Comparison of ENCODE assay signal across 8 cellular contexts in the genomic region with DNA sequence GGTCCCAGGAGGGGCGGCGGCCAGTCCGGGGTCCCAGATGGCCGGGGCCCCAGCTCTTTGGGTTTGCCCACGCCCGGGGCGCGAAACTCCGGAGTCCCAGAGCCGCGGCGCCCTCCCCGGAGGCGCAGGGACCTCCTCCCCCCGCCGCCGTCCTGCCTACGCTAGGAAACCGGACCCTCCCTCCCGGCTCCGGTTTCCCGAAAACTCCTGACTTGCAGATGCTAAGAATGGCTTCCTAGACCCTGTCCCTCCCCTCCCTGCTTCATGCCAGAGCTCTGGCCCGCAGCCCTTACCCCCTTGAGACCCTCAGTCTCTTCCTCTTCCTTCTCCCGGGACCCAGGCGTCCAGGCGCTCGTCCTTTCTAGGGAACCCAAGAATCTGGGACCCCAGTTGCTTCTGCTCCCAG. TPM values are rescaled to one million over a fixed set of nuclear protein-coding genes. Genes with fewer than 3 reads are reported as not detected.
A peak's percentile ranks its signal among the peaks of the same experiment; 100 is the strongest.
DNase-seq lines count a peak whose midpoint lies in the region; ATAC-seq, FAIRE-seq and TF ChIP-seq lines count a peak whose summit lies in the region.

No MANE protein-coding gene starts in this region.

- FAIRE-seq in D721Med (lab: Jason Lieb, UNC), result no peak

- no peaks in the 10 kb centered on the region for H3K9me3 ChIP-seq in CD8-positive, alpha-beta memory T cell (ENCODE audit: low read length)

- H3K4me1 ChIP-seq in CD8-positive, alpha-beta memory T cell (ENCODE audit: insufficient read depth, low read length), result peaks cover 9% of the 10 kb centered on the region

- TF ChIP-seq CTCF in brain (conservative IDR thresholded peaks at IDR 0.05) (no peak), mesothelial cell of epicardium (IDR thresholded peaks at IDR 0.05; ENCODE audit: unreplicated experiment) (no peak), D721Med (IDR thresholded peaks at IDR 0.05; ENCODE audit: insufficient read depth, missing control alignments) (no peak)

- peaks cover 11 to 15% (median 12%) of the 10 kb centered on the region in 3 donors for H3K4me1 Mint-ChIP-seq in CD8-positive, alpha-beta memory T cell
- peaks cover 33% of the 10 kb centered on the region for H3K4me1 Mint-ChIP-seq in brain
- H3K4me1 Mint-ChIP-seq in mesothelial cell of epicardium, result peaks cover 20% of the 10 kb centered on the region

- CTCF ChIA-PET in CD8-positive, alpha-beta memory T cell (lab: Charles Lee), result no interaction called here

- H3K36me3 Mint-ChIP-seq in CD8-positive, alpha-beta memory T cell, result peaks cover 0 to 4% (median 0%) of the 10 kb centered on the region in 3 donors
- H3K36me3 Mint-ChIP-seq in brain (no peaks in the 10 kb centered on the region), mesothelial cell of epicardium (no peaks in the 10 kb centered on the region)

- no peak overlapping the region for H3K4me3 ChIP-seq in CD8-positive, alpha-beta memory T cell (ENCODE audit: low read length)

- no peak for DNase-seq in CD8-positive, alpha-beta memory T cell
- DNase-seq in mesothelial cell of epicardium (ENCODE audit: low spot score in 2 of 2, unreplicated experiment in 2 of 2) (peak in 1 of 2 experiments; percentile 56), D721Med (ENCODE audit: insufficient read length, low spot score) (no peak), medulla oblongata (ENCODE audit: extremely low spot score) (no peak)

- peaks cover 4% of the 10 kb centered on the region for H3K27me3 ChIP-seq in CD8-positive, alpha-beta memory T cell (ENCODE audit: insufficient read depth, low read length, poor library complexity, severe bottlenecking)

- H3K4me3 Mint-ChIP-seq in CD8-positive, alpha-beta memory T cell, result peak overlapping the region in 6 of 7 donors; percentile 60 to 71 (median 68)
- peak overlapping the region; percentile 77 to 86 (median 78) for H3K4me3 Mint-ChIP-seq in brain
- H3K4me3 Mint-ChIP-seq in mesothelial cell of epicardium, result peak overlapping the region; percentile 71

- H3K9me3 Mint-ChIP-seq in CD8-positive, alpha-beta memory T cell, result peaks cover 0 to 3% (median 0%) of the 10 kb centered on the region in 5 donors
- H3K9me3 Mint-ChIP-seq in brain (peaks cover 0 to 2% (median 0%) of the 10 kb centered on the region in 5 experiments), mesothelial cell of epicardium (no peaks in the 10 kb centered on the region)

- ATAC-seq in HG03135 (IDR thresholded peaks at IDR 0.05; ENCODE audit: unreplicated experiment) (peak; percentile 7), HG03045 (IDR thresholded peaks at IDR 0.05; ENCODE audit: unreplicated experiment) (no peak), GM19023 (IDR thresholded peaks at IDR 0.05; ENCODE audit: unreplicated experiment) (no peak)

- no peaks in the 10 kb centered on the region for H3K36me3 ChIP-seq in CD8-positive, alpha-beta memory T cell (ENCODE audit: insufficient read depth, low read length)

- H3K27me3 Mint-ChIP-seq in CD8-positive, alpha-beta memory T cell, result peaks cover 20 to 43% of the 10 kb centered on the region in 2 donors
- H3K27me3 Mint-ChIP-seq in brain, result peaks cover 26% of the 10 kb centered on the region
- peaks cover 54% of the 10 kb centered on the region for H3K27me3 Mint-ChIP-seq in mesothelial cell of epicardium (ENCODE audit: low read depth)

- peak overlapping the region in 2 of 8 donors; percentile 47 to 60 for H3K27ac Mint-ChIP-seq in CD8-positive, alpha-beta memory T cell
- H3K27ac Mint-ChIP-seq in brain (peak overlapping the region in 3 of 5 experiments; percentile 19 to 84 (median 77)), mesothelial cell of epicardium (peak overlapping the region; percentile 53)

- POLR2A ChIA-PET in CD8-positive, alpha-beta memory T cell (lab: Charles Lee), result no interaction called here

- no peak overlapping the region for H3K27ac ChIP-seq in CD8-positive, alpha-beta memory T cell (ENCODE audit: low read depth, low read length)

RNA-seq across cellular contexts. Expression of gene MYBPC2, which starts 0.5 kb away (rescaled TPM):
- under 1 TPM; 0.07 to 0.24 TPM for total RNA-seq in CD8-positive, alpha-beta memory T cell
- polyA plus RNA-seq in CD8-positive, alpha-beta memory T cell, result not detected
- not detected for polyA plus RNA-seq in brain (ENCODE audit: insufficient read depth, low read depth, low replicate concordance)
- 0.89 to 1.9 TPM (median 1.2 TPM) in 3 replicates for total RNA-seq in mesothelial cell of epicardium

RNA-seq across cellular contexts. Expression of gene SPIB, which starts 13.5 kb away (rescaled TPM):
- total RNA-seq in CD8-positive, alpha-beta memory T cell, result 1 to 10 TPM in 1 of 2 experiments, under 1 TPM in 1; 1.00 to 2.2 TPM
- 0.52 TPM for polyA plus RNA-seq in CD8-positive, alpha-beta memory T cell
- not detected for polyA plus RNA-seq in brain (ENCODE audit: insufficient read depth, low read depth, low replicate concordance)
- total RNA-seq in mesothelial cell of epicardium, result 0.11 TPM in 1 of 3 replicates, not detected in the others

RNA-seq across cellular contexts. Expression of gene EMC10, which starts 44.1 kb away (rescaled TPM):
- total RNA-seq in CD8-positive, alpha-beta memory T cell, result 10 to 100 TPM; 74.7 to 74.8 TPM
- polyA plus RNA-seq in CD8-positive, alpha-beta memory T cell, result 11.4 TPM
- 171 TPM for polyA plus RNA-seq in brain (ENCODE audit: insufficient read depth, low read depth, low replicate concordance)
- total RNA-seq in mesothelial cell of epicardium, result 175 to 181 TPM (median 176 TPM) in 3 replicates

RNA-seq across cellular contexts. Expression of gene GARIN5A, which starts 44.4 kb away (rescaled TPM):
- total RNA-seq in CD8-positive, alpha-beta memory T cell, result under 1 TPM; 0.57 to 0.97 TPM
- polyA plus RNA-seq in CD8-positive, alpha-beta memory T cell, result 0.33 TPM
- 15.9 TPM for polyA plus RNA-seq in brain (ENCODE audit: insufficient read depth, low read depth, low replicate concordance)
- 10.1 to 12.7 TPM (median 11.5 TPM) in 3 replicates for total RNA-seq in mesothelial cell of epicardium

RNA-seq across cellular contexts. Expression of gene POLD1, which starts 48.1 kb away (rescaled TPM):
- total RNA-seq in CD8-positive, alpha-beta memory T cell, result 100 to 1,000 TPM; 154 to 160 TPM
- polyA plus RNA-seq in CD8-positive, alpha-beta memory T cell, result 29.4 TPM
- polyA plus RNA-seq in brain (ENCODE audit: insufficient read depth, low read depth, low replicate concordance), result 29.2 TPM
- total RNA-seq in mesothelial cell of epicardium, result 58.4 to 60.6 TPM (median 60.3 TPM) in 3 replicates
